ENCODE assay signal across 2 cellular contexts in the genomic region with DNA sequence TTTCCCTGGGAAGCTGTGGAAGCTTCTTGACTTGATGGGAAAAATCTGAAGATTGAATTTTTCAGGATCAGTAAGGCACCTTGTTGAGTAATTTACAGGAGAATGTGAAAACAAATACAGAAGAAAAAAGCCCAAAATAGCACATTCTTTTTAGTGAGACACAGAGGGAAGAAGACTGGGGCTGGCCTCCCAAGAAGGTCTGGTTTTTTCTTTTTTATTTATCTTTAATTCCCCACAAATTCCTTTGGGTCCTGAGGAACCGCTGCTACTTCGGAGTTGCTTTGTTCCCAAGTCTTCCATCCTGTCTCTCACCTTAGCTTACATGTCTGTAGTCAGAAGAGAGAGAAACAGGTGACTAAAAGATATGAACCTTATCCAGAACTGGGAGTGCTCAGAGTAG.
TF ChIP-seq lines count a peak whose summit lies in the region.

No MANE protein-coding gene starts in this region.

TF ChIP-seq in GM23338, 12 proteins besides CTCF, POLR2A, EP300 and RAD21:
- TF ChIP-seq EZH2 (IDR thresholded peaks at IDR 0.05; ENCODE audit: low read depth, unreplicated experiment) (no peak), CREB1 (CRISPR knock-in tag; IDR thresholded peaks at IDR 0.05; ENCODE audit: low read depth) (no peak), POLR2AphosphoS5 (IDR thresholded peaks at IDR 0.05; ENCODE audit: low read depth) (no peak), EZH2phosphoT487 (IDR thresholded peaks at IDR 0.05; ENCODE audit: unreplicated experiment) (no peak), JUNB (IDR thresholded peaks at IDR 0.05; ENCODE audit: unreplicated experiment) (no peak), ZNF331 (CRISPR knock-in tag; IDR thresholded peaks at IDR 0.05; ENCODE audit: low read depth) (no peak)
- TF ChIP-seq, protein P1, sequence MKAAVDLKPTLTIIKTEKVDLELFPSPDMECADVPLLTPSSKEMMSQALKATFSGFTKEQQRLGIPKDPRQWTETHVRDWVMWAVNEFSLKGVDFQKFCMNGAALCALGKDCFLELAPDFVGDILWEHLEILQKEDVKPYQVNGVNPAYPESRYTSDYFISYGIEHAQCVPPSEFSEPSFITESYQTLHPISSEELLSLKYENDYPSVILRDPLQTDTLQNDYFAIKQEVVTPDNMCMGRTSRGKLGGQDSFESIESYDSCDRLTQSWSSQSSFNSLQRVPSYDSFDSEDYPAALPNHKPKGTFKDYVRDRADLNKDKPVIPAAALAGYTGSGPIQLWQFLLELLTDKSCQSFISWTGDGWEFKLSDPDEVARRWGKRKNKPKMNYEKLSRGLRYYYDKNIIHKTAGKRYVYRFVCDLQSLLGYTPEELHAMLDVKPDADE (IDR thresholded peaks at IDR 0.05): no peak
- TF ChIP-seq, protein P2, sequence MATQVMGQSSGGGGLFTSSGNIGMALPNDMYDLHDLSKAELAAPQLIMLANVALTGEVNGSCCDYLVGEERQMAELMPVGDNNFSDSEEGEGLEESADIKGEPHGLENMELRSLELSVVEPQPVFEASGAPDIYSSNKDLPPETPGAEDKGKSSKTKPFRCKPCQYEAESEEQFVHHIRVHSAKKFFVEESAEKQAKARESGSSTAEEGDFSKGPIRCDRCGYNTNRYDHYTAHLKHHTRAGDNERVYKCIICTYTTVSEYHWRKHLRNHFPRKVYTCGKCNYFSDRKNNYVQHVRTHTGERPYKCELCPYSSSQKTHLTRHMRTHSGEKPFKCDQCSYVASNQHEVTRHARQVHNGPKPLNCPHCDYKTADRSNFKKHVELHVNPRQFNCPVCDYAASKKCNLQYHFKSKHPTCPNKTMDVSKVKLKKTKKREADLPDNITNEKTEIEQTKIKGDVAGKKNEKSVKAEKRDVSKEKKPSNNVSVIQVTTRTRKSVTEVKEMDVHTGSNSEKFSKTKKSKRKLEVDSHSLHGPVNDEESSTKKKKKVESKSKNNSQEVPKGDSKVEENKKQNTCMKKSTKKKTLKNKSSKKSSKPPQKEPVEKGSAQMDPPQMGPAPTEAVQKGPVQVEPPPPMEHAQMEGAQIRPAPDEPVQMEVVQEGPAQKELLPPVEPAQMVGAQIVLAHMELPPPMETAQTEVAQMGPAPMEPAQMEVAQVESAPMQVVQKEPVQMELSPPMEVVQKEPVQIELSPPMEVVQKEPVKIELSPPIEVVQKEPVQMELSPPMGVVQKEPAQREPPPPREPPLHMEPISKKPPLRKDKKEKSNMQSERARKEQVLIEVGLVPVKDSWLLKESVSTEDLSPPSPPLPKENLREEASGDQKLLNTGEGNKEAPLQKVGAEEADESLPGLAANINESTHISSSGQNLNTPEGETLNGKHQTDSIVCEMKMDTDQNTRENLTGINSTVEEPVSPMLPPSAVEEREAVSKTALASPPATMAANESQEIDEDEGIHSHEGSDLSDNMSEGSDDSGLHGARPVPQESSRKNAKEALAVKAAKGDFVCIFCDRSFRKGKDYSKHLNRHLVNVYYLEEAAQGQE (IDR thresholded peaks at IDR 0.05; ENCODE audit: unreplicated experiment): no peak

TF ChIP-seq in H1, 55 proteins besides CTCF, POLR2A, EP300 and RAD21:
- TF ChIP-seq JUND (IDR thresholded peaks at IDR 0.05; ENCODE audit: low read length) (no peak), SP1 (IDR thresholded peaks at IDR 0.05; ENCODE audit: low read depth, low read length) (no peak), FOSL1 (IDR thresholded peaks at IDR 0.05; ENCODE audit: insufficient read depth, low read depth, low read length) (no peak), ASH2L (IDR thresholded peaks at IDR 0.05; ENCODE audit: low read length) (no peak), SAP30 (IDR thresholded peaks at IDR 0.05; ENCODE audit: insufficient read depth, insufficient replicate concordance, low read length) (no peak), GTF2F1 (IDR thresholded peaks at IDR 0.05; ENCODE audit: borderline replicate concordance, low read depth, low read length) (no peak), CREB1 (IDR thresholded peaks at IDR 0.05) (no peak)
